In genomic region chr4:47705326-47705981, GRCh38 we compare ENCODE assay signal across 9 cellular contexts.
DNase-seq lines count a peak whose midpoint lies in the region; ATAC-seq, FAIRE-seq and TF ChIP-seq lines count a peak whose summit lies in the region.
"Had no signal": no experiment of that assay in that cellular context is flagged by ENCODE, and none has a peak within 500 bp of the region (broad histone marks: within the 10 kb centered on the region; RNA-seq: fewer than 3 reads in every experiment).

No MANE protein-coding gene starts in this region.

- FAIRE-seq in bronchial epithelial cell (lab: Jason Lieb, UNC), result no peak
- FAIRE-seq: RCC 7860 had no signal

- H3K36me3 ChIP-seq in bronchial epithelial cell (ENCODE audit: control insufficient read depth, insufficient read depth, low read length) (no peaks in the 10 kb centered on the region), mucosa of descending colon (ENCODE audit: low read depth) (no peaks in the 10 kb centered on the region)

- CTCF ChIA-PET in GM10248 (lab: Yijun Ruan, JAX), result interaction anchor here (0.8 to 3.2 kb wide), 10 partner anchors 8 to 247 kb away, joined by 3 to 24 read pairs (median 6); partner anchors contain the start of gene CORIN

- H3K4me1 ChIP-seq in mucosa of descending colon (ENCODE audit: low read depth), result no peaks in the 10 kb centered on the region

- DNase-seq in GM10248 (ENCODE audit: extremely low spot score), result peak; percentile 32
- peak; percentile 73 for DNase-seq in NB4 (ENCODE audit: low read depth)
- DNase-seq in bronchial epithelial cell (ENCODE audit: low read depth), result peak; percentile 36
- DNase-seq in myocyte (ENCODE audit: low read depth), result peak; percentile 21
- DNase-seq in central memory CD4-positive, alpha-beta T cell, result no peak
- DNase-seq in stimulated activated naive CD8-positive, alpha-beta T cell treated with anti-CD3 and anti-CD28 coated beads, Interleukin-15, Interleukin-2, amounts not matched to agents 100 U/mL and 50 U/mL, for 24 hours, result no peak
- DNase-seq in mucosa of descending colon, result no peak

- peaks cover 3% of the 10 kb centered on the region for H3K27me3 ChIP-seq in bronchial epithelial cell (ENCODE audit: control insufficient read depth, insufficient read depth, low read length)

- TF ChIP-seq CTCF in GM10248 (IDR thresholded peaks at IDR 0.05; ENCODE audit: control extremely low read depth, extremely low read depth, low read depth, missing control alignments), result peak; percentile 33
- TF ChIP-seq CTCF in NB4 (IDR thresholded peaks at IDR 0.05; ENCODE audit: low read depth, low read length), result peak; percentile 34
- peak; percentile 39 for TF ChIP-seq CTCF in bronchial epithelial cell (IDR thresholded peaks at IDR 0.05; ENCODE audit: insufficient read depth, low read length, severe bottlenecking)
- TF ChIP-seq CTCF in mucosa of descending colon (IDR thresholded peaks at IDR 0.05), result no peak

- no peak for ATAC-seq in stimulated activated naive CD8-positive, alpha-beta T cell treated with anti-CD3 and anti-CD28 coated beads, Interleukin-15, Interleukin-2, amounts not matched to agents 100 U/mL and 50 U/mL, for 24 hours
- ATAC-seq in GM21526 (IDR thresholded peaks at IDR 0.05; ENCODE audit: low FRiP score, unreplicated experiment) (no peak), mucosa of descending colon (no peak)

- H3K4me3 ChIP-seq in NB4 (ENCODE audit: low read depth, low read length) (no peak overlapping the region), bronchial epithelial cell (ENCODE audit: low read depth, low read length) (no peak overlapping the region), mucosa of descending colon (no peak overlapping the region)

- intact Hi-C loops in mucosa of descending colon (cut with DNase I, micrococcal nuclease), result no loop called here

- POLR2A ChIA-PET in GM10248 (lab: Yijun Ruan, JAX), result no interaction called here

- no peaks in the 10 kb centered on the region for H3K9me3 ChIP-seq in mucosa of descending colon

- no peak for TF ChIP-seq POLR2A in NB4 (IDR thresholded peaks at IDR 0.05; ENCODE audit: extremely low read depth, insufficient read length)

Comparison
In these comparisons a context has a peak if more than half of its experiments do, and no peak if none do; other contexts are left out.
1. DNase-seq: peak in GM10248 (single experiment), NB4 (single experiment), bronchial epithelial cell (single experiment) and myocyte (single experiment); none in central memory CD4-positive, alpha-beta T cell (single experiment), stimulated activated naive CD8-positive, alpha-beta T cell treated with anti-CD3 and anti-CD28 coated beads, Interleukin-15, Interleukin-2, amounts not matched to agents 100 U/mL and 50 U/mL, for 24 hours (single experiment) and mucosa of descending colon (0 of 3).